22 cellular contexts compared by ENCODE assay signal in genomic region chr2:44544991-44545390, GRCh38.
DNase-seq lines count a peak whose midpoint lies in the region; ATAC-seq and TF ChIP-seq lines count a peak whose summit lies in the region.
"Had no signal": no experiment of that assay in that cellular context is flagged by ENCODE, and none has a peak within 500 bp of the region (broad histone marks: within the 10 kb centered on the region; RNA-seq: fewer than 3 reads in every experiment).

No MANE protein-coding gene starts in this region.

- no peak for TF ChIP-seq CTCF in astrocyte of the spinal cord (IDR thresholded peaks at IDR 0.05; ENCODE audit: low read depth, low read length)
- TF ChIP-seq CTCF in neural progenitor cell (IDR thresholded peaks at IDR 0.05) = no peak
- TF ChIP-seq CTCF in mucosa of descending colon (IDR thresholded peaks at IDR 0.05) = no peak

- H3K36me3 ChIP-seq in HUES6 (ENCODE audit: control insufficient read depth, insufficient read depth, low read length) (no peaks in the 10 kb centered on the region), neural progenitor cell (no peaks in the 10 kb centered on the region), mucosa of descending colon (ENCODE audit: low read depth) (no peaks in the 10 kb centered on the region)
- H3K36me3 ChIP-seq: ascending aorta, BLaER1, prostate gland, tibial artery had no signal

- peak; percentile 46 for DNase-seq in NCI-H146 (lab: John Stamatoyannopoulos, UW)
- DNase-seq in astrocyte of the spinal cord (ENCODE audit: low read depth, low spot score) = peak; percentile 50
- peak; percentile 26 for DNase-seq in neural progenitor cell (ENCODE audit: low spot score)
- no peak for DNase-seq in activated CD4-positive, alpha-beta T cell treated with anti-CD3 and anti-CD28 coated beads for 48 hours
- no peak for DNase-seq in mucosa of descending colon
- DNase-seq: activated B cell treated with CpG ODN at 0.5 μM for 24 hours; activated T-cell treated with anti-CD3 and anti-CD28 coated beads, Interleukin-2, amount 50 U/mL, for 72 hours; cortex of kidney; kidney; NCI-H2029 treated with DMSO at 0.1 percent for 48 hours; nucleus accumbens; stimulated activated CD4-positive, alpha-beta T cell treated with anti-CD3 and anti-CD28 coated beads, Interleukin-12 subunit alpha, Interleukin-12 subunit beta, amount 100 ng/mL, for 4 hours; stimulated activated CD4-positive, alpha-beta T cell treated with anti-CD3 and anti-CD28 coated beads, Interleukin-2, amount 100 ng/mL, for 48 hours; T-helper 1 cell; tibial artery had no signal

- ATAC-seq in HG03457 (IDR thresholded peaks at IDR 0.05; ENCODE audit: unreplicated experiment) = no peak
- no peak for ATAC-seq in mucosa of descending colon
- ATAC-seq: activated T-cell treated with anti-CD3 and anti-CD28 coated beads, Interleukin-2, amount 50 U/mL, for 72 hours; sciatic nerve had no signal

- H3K9me3 ChIP-seq in HUES6 (ENCODE audit: control insufficient read depth, insufficient read depth, low read depth, low read length) (no peaks in the 10 kb centered on the region), neural progenitor cell (ENCODE audit: low read depth) (no peaks in the 10 kb centered on the region), mucosa of descending colon (no peaks in the 10 kb centered on the region)
- H3K9me3 ChIP-seq: ascending aorta, BLaER1, prostate gland, tibial artery had no signal

- H3K4me2 ChIP-seq in neural progenitor cell = peak overlapping the region; percentile 76
- H3K4me2 ChIP-seq: BLaER1 had no signal

- H3K4me1 ChIP-seq in HUES6 (ENCODE audit: control insufficient read depth, insufficient read depth, low read length) (peaks cover 74% of the 10 kb centered on the region), neural progenitor cell (peaks cover 73% of the 10 kb centered on the region), mucosa of descending colon (ENCODE audit: low read depth) (no peaks in the 10 kb centered on the region)
- H3K4me1 ChIP-seq: BLaER1, prostate gland had no signal

- H3K27ac ChIP-seq in HUES6 (ENCODE audit: low read depth, low read length) (peak overlapping the region; percentile 88), neural progenitor cell (peak overlapping the region; percentile 88)
- H3K27ac ChIP-seq: ascending aorta, BLaER1, prostate gland, tibial artery had no signal

- H3K4me1 Mint-ChIP-seq in neural progenitor cell = peaks cover 53% of the 10 kb centered on the region
- H3K4me1 Mint-ChIP-seq: activated B cell treated with CpG ODN at 0.5 μM for 24 hours had no signal

- H3K4me3 ChIP-seq in HUES6 (ENCODE audit: low read depth, low read length) = peak overlapping the region; percentile 29
- H3K4me3 ChIP-seq in astrocyte of the spinal cord (ENCODE audit: low read depth, low read length) = no peak overlapping the region
- H3K4me3 ChIP-seq in neural progenitor cell = peak overlapping the region; percentile 26
- H3K4me3 ChIP-seq in mucosa of descending colon = no peak overlapping the region
- H3K4me3 ChIP-seq: ascending aorta, BLaER1, GM12878, prostate gland, tibial artery had no signal

- peaks cover 23% of the 10 kb centered on the region for H3K79me2 ChIP-seq in neural progenitor cell (ENCODE audit: low read depth)

- H3F3A ChIP-seq in neural progenitor cell (ENCODE audit: low read depth) = peaks cover 47% of the 10 kb centered on the region

- no peaks in the 10 kb centered on the region for H3K9me3 Mint-ChIP-seq in neural progenitor cell
- H3K9me3 Mint-ChIP-seq: activated B cell treated with CpG ODN at 0.5 μM for 24 hours; activated T-cell treated with anti-CD3 and anti-CD28 coated beads, Interleukin-2, amount 50 U/mL, for 72 hours had no signal

- in situ Hi-C loops in astrocyte of the spinal cord (cut with HindIII; ENCODE audit: low sequenced_read_pairs) = no loop called here

- no peaks in the 10 kb centered on the region for H3K27me3 Mint-ChIP-seq in neural progenitor cell (ENCODE audit: insufficient read depth, low read depth)
- H3K27me3 Mint-ChIP-seq: activated B cell treated with CpG ODN at 0.5 μM for 24 hours had no signal

- no peak overlapping the region for H3K4me3 Mint-ChIP-seq in neural progenitor cell
- H3K4me3 Mint-ChIP-seq: activated B cell treated with CpG ODN at 0.5 μM for 24 hours; activated T-cell treated with anti-CD3 and anti-CD28 coated beads, Interleukin-2, amount 50 U/mL, for 72 hours had no signal

- peak overlapping the region; percentile 74 for H3K27ac Mint-ChIP-seq in neural progenitor cell
- H3K27ac Mint-ChIP-seq: activated B cell treated with CpG ODN at 0.5 μM for 24 hours; activated T-cell treated with anti-CD3 and anti-CD28 coated beads, Interleukin-2, amount 50 U/mL, for 72 hours had no signal

- no peaks in the 10 kb centered on the region for H4K20me1 ChIP-seq in neural progenitor cell (ENCODE audit: low read depth)
- H4K20me1 ChIP-seq: BLaER1 had no signal

- intact Hi-C loops in mucosa of descending colon (cut with DNase I, micrococcal nuclease) = no loop called here

- no peaks in the 10 kb centered on the region for H3K36me3 Mint-ChIP-seq in neural progenitor cell

- H3K27me3 ChIP-seq in HUES6 (ENCODE audit: control insufficient read depth, insufficient read depth, low read length) = no peaks in the 10 kb centered on the region
- no peaks in the 10 kb centered on the region for H3K27me3 ChIP-seq in neural progenitor cell
- H3K27me3 ChIP-seq: ascending aorta, BLaER1, tibial artery had no signal

- H3K9ac ChIP-seq in HUES6 (ENCODE audit: low read length) = no peak overlapping the region
- H3K9ac ChIP-seq in neural progenitor cell = no peak overlapping the region
- H3K9ac ChIP-seq: BLaER1 had no signal

- no peak overlapping the region for H2AFZ ChIP-seq in neural progenitor cell (replicated peaks)

Comparison
In these comparisons a context has a peak if more than half of its experiments do, and no peak if none do; other contexts are left out.
1. H3K4me3 ChIP-seq: peak in HUES6 (single experiment) and neural progenitor cell (single experiment); none in astrocyte of the spinal cord (single experiment) and mucosa of descending colon (single experiment).
2. DNase-seq: peak in NCI-H146 (single experiment), astrocyte of the spinal cord (single experiment) and neural progenitor cell (single experiment); none in activated CD4-positive, alpha-beta T cell treated with anti-CD3 and anti-CD28 coated beads for 48 hours (single experiment) and mucosa of descending colon (0 of 3).